ENCODE assay signal across 26 cellular contexts in the genomic region with DNA sequence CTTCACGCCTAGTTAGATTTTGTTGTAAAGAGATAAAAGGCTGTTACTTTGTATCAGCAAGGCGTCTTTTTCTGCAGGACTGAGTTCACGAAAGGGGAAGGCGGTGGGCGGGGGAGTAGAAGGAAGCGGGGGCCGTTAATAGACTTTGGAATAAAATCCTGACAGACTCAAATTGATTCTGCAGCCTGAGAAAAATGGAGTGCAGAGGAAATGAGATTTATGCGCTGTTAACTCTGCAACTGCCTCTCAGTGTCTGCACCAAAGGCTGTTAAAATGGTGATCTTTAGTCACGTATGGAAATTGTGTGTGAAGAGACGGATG.
DNase-seq lines count a peak whose midpoint lies in the region; ATAC-seq and TF ChIP-seq lines count a peak whose summit lies in the region.
"Had no signal": no experiment of that assay in that cellular context is flagged by ENCODE, and none has a peak within 500 bp of the region (broad histone marks: within the 10 kb centered on the region; RNA-seq: fewer than 3 reads in every experiment).

No MANE protein-coding gene starts in this region.

- no peaks in the 10 kb centered on the region for H3K79me2 ChIP-seq in neural cell (replicated peaks; ENCODE audit: insufficient read depth, low read length)

- no peak for TF ChIP-seq RAD21 in neural cell (conservative IDR thresholded peaks at IDR 0.05)

- H3K36me3 ChIP-seq in A673 (ENCODE audit: insufficient read depth, low read length, poor library complexity, severe bottlenecking) (no peaks in the 10 kb centered on the region), neural cell (ENCODE audit: insufficient read depth, low read length) (no peaks in the 10 kb centered on the region), lower lobe of right lung (no peaks in the 10 kb centered on the region)

- H3K27ac ChIP-seq in A673 (ENCODE audit: low read depth, low read length, poor library complexity, severe bottlenecking): no peak overlapping the region
- peak overlapping the region; percentile 33 for H3K27ac ChIP-seq in neural cell (ENCODE audit: low read length)
- H3K27ac ChIP-seq in lower lobe of right lung: no peak overlapping the region
- H3K27ac ChIP-seq: KMS-11, SK-N-MC had no signal

- no peaks in the 10 kb centered on the region for H3K9me3 ChIP-seq in A673 (ENCODE audit: low read depth, low read length, poor library complexity, severe bottlenecking)
- H3K9me3 ChIP-seq in neural cell (ENCODE audit: low read length): no peaks in the 10 kb centered on the region
- no peaks in the 10 kb centered on the region for H3K9me3 ChIP-seq in lower lobe of right lung

- CTCF ChIA-PET in A673 (lab: Charles Lee): no interaction called here

- H3K4me2 ChIP-seq in neural cell (ENCODE audit: low read length): no peak overlapping the region
- H3K4me2 ChIP-seq: GM23338, KMS-11 had no signal

- H4K20me1 ChIP-seq in neural cell (ENCODE audit: insufficient read depth): no peaks in the 10 kb centered on the region

- no peak for TF ChIP-seq EP300 in neural cell (conservative IDR thresholded peaks at IDR 0.05; ENCODE audit: poor library complexity, severe bottlenecking)

- TF ChIP-seq CTCF in A673 (conservative IDR thresholded peaks at IDR 0.05; ENCODE audit: low read depth, low read length) (no peak), glutamatergic neuron (IDR thresholded peaks at IDR 0.05; ENCODE audit: partially characterized antibody, unreplicated experiment) (no peak), neural cell (IDR thresholded peaks at IDR 0.05; ENCODE audit: poor library complexity, severe bottlenecking) (no peak), lower lobe of right lung (IDR thresholded peaks at IDR 0.05) (no peak)

- ATAC-seq in lower lobe of right lung (no peak), Right ventricle myocardium superior (ENCODE audit: poor library complexity) (no peak)

- H3K4me3 Mint-ChIP-seq in glutamatergic neuron (ENCODE audit: unreplicated experiment): no peak overlapping the region
- H3K4me3 Mint-ChIP-seq: GM23338, H9 had no signal

- H3K27me3 ChIP-seq in A673 (replicated peaks; ENCODE audit: insufficient read depth, low read depth, low read length, poor library complexity) (peaks cover 16% of the 10 kb centered on the region), neural cell (ENCODE audit: insufficient read depth, low read depth, low read length) (no peaks in the 10 kb centered on the region), lower lobe of right lung (ENCODE audit: low read depth) (peaks cover 30% of the 10 kb centered on the region)

- H3K9me2 ChIP-seq in neural cell (ENCODE audit: insufficient read depth, low read length): no peaks in the 10 kb centered on the region

- no TSS peak for BruUV-seq in A673 (replicated peaks; lab: Mats Ljungman, UMichigan)

- H3K9me3 Mint-ChIP-seq in glutamatergic neuron (ENCODE audit: unreplicated experiment): peaks cover 30% of the 10 kb centered on the region

- no peak overlapping the region for H3K4me3 ChIP-seq in A673 (ENCODE audit: low read depth, low read length, poor library complexity, severe bottlenecking)
- H3K4me3 ChIP-seq in neural cell (ENCODE audit: low read length): peak overlapping the region; percentile 17
- no peak overlapping the region for H3K4me3 ChIP-seq in lower lobe of right lung
- H3K4me3 ChIP-seq: GM23338, SK-N-MC had no signal

- DNase-seq in A673 (ENCODE audit: low spot score): peak; percentile 74
- peak; percentile 62 for DNase-seq in NCI-H2227 treated with DMSO at 0.1 percent for 48 hours (lab: John Stamatoyannopoulos, UW)
- no peak for DNase-seq in glutamatergic neuron
- no peak for DNase-seq in NCI-H2171 treated with DMSO at 0.1 percent for 48 hours (lab: John Stamatoyannopoulos, UW)
- no peak for DNase-seq in lower lobe of right lung
- DNase-seq in T-helper 1 cell: no peak
- no peak for DNase-seq in Right ventricle myocardium superior
- DNase-seq: C1 segment of cervical spinal cord, COR-L47, H9, IMR-90, MM.1S, NCI-H1048, NCI-H1417, NCI-H1694 treated with DMSO at 0.1 percent for 48 hours, NCI-H2081, NCI-H2171, NCI-H446, NCI-H524 treated with DMSO at 0.1 percent for 48 hours, NCI-H774, SIG-M5 had no signal

- H3K4me1 ChIP-seq in A673 (ENCODE audit: insufficient read depth, low read length, poor library complexity, severe bottlenecking) (peaks cover 29% of the 10 kb centered on the region), lower lobe of right lung (peaks cover 5% of the 10 kb centered on the region)

- no peak overlapping the region for H2AFZ ChIP-seq in neural cell (ENCODE audit: low read depth, low read length)
- H2AFZ ChIP-seq: GM23338 had no signal

- no peaks in the 10 kb centered on the region for H3F3A ChIP-seq in neural cell (ENCODE audit: insufficient read depth, low read length, poor library complexity, severe bottlenecking)

- peaks cover 12% of the 10 kb centered on the region for H3K36me3 Mint-ChIP-seq in glutamatergic neuron (ENCODE audit: unreplicated experiment)
- H3K36me3 Mint-ChIP-seq: CD4-positive, alpha-beta memory T cell had no signal

- POLR2A ChIA-PET in A673 (lab: Charles Lee; ENCODE audit: low non-redundant PET): no interaction called here

- H3K4me1 Mint-ChIP-seq in glutamatergic neuron (ENCODE audit: low read depth, unreplicated experiment): peaks cover 34% of the 10 kb centered on the region

- peaks cover 19% of the 10 kb centered on the region for H3K27me3 Mint-ChIP-seq in glutamatergic neuron (ENCODE audit: unreplicated experiment)
- H3K27me3 Mint-ChIP-seq: CD4-positive, alpha-beta memory T cell had no signal

- H3K27ac Mint-ChIP-seq in glutamatergic neuron (ENCODE audit: unreplicated experiment): peak overlapping the region; percentile 66
- H3K27ac Mint-ChIP-seq: CD4-positive, alpha-beta memory T cell; GM23338; H9 had no signal

- peak overlapping the region; percentile 32 for H3K9ac ChIP-seq in neural cell (ENCODE audit: low read length)
- H3K9ac ChIP-seq: KMS-11 had no signal

- intact Hi-C loops in A673 (cut with micrococcal nuclease; ENCODE audit: unreplicated experiment) (no loop called here), lower lobe of right lung (cut with DNase I) (no loop called here), Right ventricle myocardium superior (cut with DNase I) (no loop called here)

TF ChIP-seq in neural cell, 6 proteins besides CTCF, POLR2A, EP300 and RAD21:
- TF ChIP-seq REST (IDR thresholded peaks at IDR 0.05; ENCODE audit: borderline replicate concordance): peak; percentile 46
- TF ChIP-seq SMC3 (conservative IDR thresholded peaks at IDR 0.05; ENCODE audit: poor library complexity): peak; percentile 14
- TF ChIP-seq POLR2AphosphoS5 (IDR thresholded peaks at IDR 0.05): no peak

Comparison
In these comparisons a context has a peak if more than half of its experiments do, and no peak if none do; other contexts are left out.
1. DNase-seq: peak in A673 (single experiment) and NCI-H2227 treated with DMSO at 0.1 percent for 48 hours (single experiment); none in glutamatergic neuron (single experiment), NCI-H2171 treated with DMSO at 0.1 percent for 48 hours (single experiment), lower lobe of right lung (single experiment), T-helper 1 cell (0 of 5) and Right ventricle myocardium superior (single experiment).